1 cellular context compared by ENCODE assay signal in the genomic region with DNA sequence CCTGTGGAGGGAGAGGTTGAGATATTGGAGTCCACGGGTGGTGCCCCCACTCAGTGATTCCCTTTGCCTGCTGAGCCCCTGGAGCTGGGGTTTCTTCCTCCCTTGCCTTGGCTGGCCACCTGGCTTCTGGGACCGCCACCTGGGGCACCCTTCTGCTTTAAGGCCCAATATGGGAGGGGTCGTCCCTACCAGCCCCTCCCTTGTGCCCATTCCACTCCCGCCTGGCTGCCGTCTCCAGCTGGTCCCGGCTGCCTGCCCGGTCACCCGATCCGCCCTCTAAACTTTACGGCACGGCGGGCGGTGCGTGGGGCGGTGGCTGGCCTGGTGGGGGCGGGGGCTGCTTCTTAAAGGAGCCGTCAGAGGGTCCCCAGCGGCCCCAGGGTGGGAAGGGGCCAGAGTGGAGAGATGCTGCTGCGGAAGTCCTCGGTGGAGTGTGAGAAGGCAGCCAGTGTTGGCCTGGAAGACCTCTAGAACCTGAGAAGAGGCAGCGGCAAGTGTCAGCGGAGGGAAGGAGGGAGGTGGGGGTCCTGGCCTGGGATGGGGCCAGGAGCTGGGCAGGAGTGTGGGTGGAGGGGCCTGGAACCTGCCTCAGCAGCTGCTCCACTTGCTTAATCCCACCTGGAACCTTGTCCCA.
TF ChIP-seq lines count a peak whose summit lies in the region.

No MANE protein-coding gene starts in this region.

TF ChIP-seq in Ishikawa, 13 proteins besides CTCF, POLR2A, EP300 and RAD21 (continued from another document):
- TF ChIP-seq, protein P1, sequence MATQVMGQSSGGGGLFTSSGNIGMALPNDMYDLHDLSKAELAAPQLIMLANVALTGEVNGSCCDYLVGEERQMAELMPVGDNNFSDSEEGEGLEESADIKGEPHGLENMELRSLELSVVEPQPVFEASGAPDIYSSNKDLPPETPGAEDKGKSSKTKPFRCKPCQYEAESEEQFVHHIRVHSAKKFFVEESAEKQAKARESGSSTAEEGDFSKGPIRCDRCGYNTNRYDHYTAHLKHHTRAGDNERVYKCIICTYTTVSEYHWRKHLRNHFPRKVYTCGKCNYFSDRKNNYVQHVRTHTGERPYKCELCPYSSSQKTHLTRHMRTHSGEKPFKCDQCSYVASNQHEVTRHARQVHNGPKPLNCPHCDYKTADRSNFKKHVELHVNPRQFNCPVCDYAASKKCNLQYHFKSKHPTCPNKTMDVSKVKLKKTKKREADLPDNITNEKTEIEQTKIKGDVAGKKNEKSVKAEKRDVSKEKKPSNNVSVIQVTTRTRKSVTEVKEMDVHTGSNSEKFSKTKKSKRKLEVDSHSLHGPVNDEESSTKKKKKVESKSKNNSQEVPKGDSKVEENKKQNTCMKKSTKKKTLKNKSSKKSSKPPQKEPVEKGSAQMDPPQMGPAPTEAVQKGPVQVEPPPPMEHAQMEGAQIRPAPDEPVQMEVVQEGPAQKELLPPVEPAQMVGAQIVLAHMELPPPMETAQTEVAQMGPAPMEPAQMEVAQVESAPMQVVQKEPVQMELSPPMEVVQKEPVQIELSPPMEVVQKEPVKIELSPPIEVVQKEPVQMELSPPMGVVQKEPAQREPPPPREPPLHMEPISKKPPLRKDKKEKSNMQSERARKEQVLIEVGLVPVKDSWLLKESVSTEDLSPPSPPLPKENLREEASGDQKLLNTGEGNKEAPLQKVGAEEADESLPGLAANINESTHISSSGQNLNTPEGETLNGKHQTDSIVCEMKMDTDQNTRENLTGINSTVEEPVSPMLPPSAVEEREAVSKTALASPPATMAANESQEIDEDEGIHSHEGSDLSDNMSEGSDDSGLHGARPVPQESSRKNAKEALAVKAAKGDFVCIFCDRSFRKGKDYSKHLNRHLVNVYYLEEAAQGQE (IDR thresholded peaks at IDR 0.05; ENCODE audit: low read depth) = no peak
- TF ChIP-seq, protein P2, sequence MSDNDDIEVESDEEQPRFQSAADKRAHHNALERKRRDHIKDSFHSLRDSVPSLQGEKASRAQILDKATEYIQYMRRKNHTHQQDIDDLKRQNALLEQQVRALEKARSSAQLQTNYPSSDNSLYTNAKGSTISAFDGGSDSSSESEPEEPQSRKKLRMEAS (IDR thresholded peaks at IDR 0.05) = peak; percentile 63
- no peak for TF ChIP-seq CREB1 (IDR thresholded peaks at IDR 0.05; ENCODE audit: low read depth)
